ENCODE assay signal across 15 cellular contexts in genomic region chr9:89314955-89315354, GRCh38. TPM values are rescaled to one million over a fixed set of nuclear protein-coding genes. Genes with fewer than 3 reads are reported as not detected.
DNase-seq lines count a peak whose midpoint lies in the region; ATAC-seq and TF ChIP-seq lines count a peak whose summit lies in the region.
"Had no signal": no experiment of that assay in that cellular context is flagged by ENCODE, and none has a peak within 500 bp of the region (broad histone marks: within the 10 kb centered on the region; RNA-seq: fewer than 3 reads in every experiment).

No MANE protein-coding gene starts in this region.

- H3K27ac ChIP-seq in H9 (ENCODE audit: insufficient read length, low read depth, low read length) (no peak overlapping the region), gastrocnemius medialis (no peak overlapping the region), colonic mucosa (no peak overlapping the region)
- H3K27ac ChIP-seq: upper lobe of right lung had no signal

- in situ Hi-C loops in gastrocnemius medialis (cut with MboI; ENCODE audit: low sequenced_read_pairs in 4 of 4) = loop anchor here in 1 of 4 donors (25.0 kb wide), 1 partner anchor 797 kb away; no protein-coding TSS in a partner anchor

- peaks cover 42% of the 10 kb centered on the region; the same call in 1 of the 2 replicates for H3K79me2 ChIP-seq in H9 (ENCODE audit: insufficient read depth, low read length)

- CTCF ChIA-PET in WTC11 (lab: Charles Lee) = no interaction called here

- H3K9ac ChIP-seq in H9 (ENCODE audit: extremely low read depth, insufficient read length, low read length) (no peak overlapping the region), colonic mucosa (ENCODE audit: low read depth in 2 of 2, low read length in 2 of 2) (peak overlapping the region in 1 of 2 donors; percentile 46)

- H3K36me3 ChIP-seq in BE2C (peaks cover 50% of the 10 kb centered on the region), gastrocnemius medialis (no peaks in the 10 kb centered on the region), colonic mucosa (peaks cover 4% of the 10 kb centered on the region)

- peaks cover 4% of the 10 kb centered on the region for H3K23me2 ChIP-seq in H9 (ENCODE audit: insufficient read length, low read depth, low read length, poor library complexity, severe bottlenecking)

- no peaks in the 10 kb centered on the region; a peak in 1 of 5 replicates for H3K9me3 Mint-ChIP-seq in H9
- no peaks in the 10 kb centered on the region for H3K9me3 Mint-ChIP-seq in WTC11

- DNase-seq in BE2C (no peak), H9 (no peak), WTC11 (ENCODE audit: low spot score) (no peak), foreskin fibroblast (peak in 1 of 2 donors; percentile 5), gastrocnemius medialis (no peak), colonic mucosa (no peak), HPDE6-E6E7 (ENCODE audit: extremely low spot score) (no peak)
- DNase-seq: activated CD4-positive, alpha-beta T cell treated with anti-CD3 and anti-CD28 coated beads, Interleukin-2, amount 50 U/mL, for 1 hour; anterior cingulate cortex; DMS 273 treated with DMSO at 0.1 percent for 48 hours; NCI-H1436 treated with DMSO at 0.1 percent for 48 hours; RPMI8226; upper lobe of right lung had no signal

- no peaks in the 10 kb centered on the region for H3K4me1 ChIP-seq in BE2C
- H3K4me1 ChIP-seq in H9 (ENCODE audit: insufficient read depth, low read length) = no peaks in the 10 kb centered on the region
- peaks cover 22 to 27% of the 10 kb centered on the region in 2 donors for H3K4me1 ChIP-seq in gastrocnemius medialis
- peaks cover 5% of the 10 kb centered on the region for H3K4me1 ChIP-seq in colonic mucosa

- H4K20me1 ChIP-seq in H9 (ENCODE audit: control insufficient read depth, insufficient read depth, insufficient read length) = no peaks in the 10 kb centered on the region

- H2BK20ac ChIP-seq in H9 (ENCODE audit: low read depth, low read length, poor library complexity, severe bottlenecking) = no peak overlapping the region

- H2BK120ac ChIP-seq in H9 (ENCODE audit: low read depth, low read length, poor library complexity, severe bottlenecking) = no peak overlapping the region

- H2BK12ac ChIP-seq in H9 (ENCODE audit: insufficient read length, low read depth, low read length) = no peak overlapping the region

- H3K9me3 ChIP-seq in BE2C = no peaks in the 10 kb centered on the region
- H3K9me3 ChIP-seq in H9 (ENCODE audit: control insufficient read depth, low read depth, low read length) = no peaks in the 10 kb centered on the region
- H3K9me3 ChIP-seq in gastrocnemius medialis = no peaks in the 10 kb centered on the region
- no peaks in the 10 kb centered on the region for H3K9me3 ChIP-seq in colonic mucosa
- H3K9me3 ChIP-seq: upper lobe of right lung had no signal

- ATAC-seq in WTC11 = no peak
- ATAC-seq in gastrocnemius medialis = no peak
- no peak for ATAC-seq in GM21423 (IDR thresholded peaks at IDR 0.05; ENCODE audit: unreplicated experiment)
- ATAC-seq: left lobe of liver, upper lobe of right lung had no signal

- H3K4me1 Mint-ChIP-seq in H9 = peaks cover 41 to 46% of the 10 kb centered on the region in 2 experiments
- peaks cover 52% of the 10 kb centered on the region for H3K4me1 Mint-ChIP-seq in WTC11

- no peaks in the 10 kb centered on the region for H3K79me1 ChIP-seq in H9 (ENCODE audit: insufficient read depth, low read depth, low read length, poor library complexity, severe bottlenecking)

- no peak overlapping the region for H3K4ac ChIP-seq in H9 (ENCODE audit: low read depth, low read length)

- H3K36me3 Mint-ChIP-seq in H9 (ENCODE audit: insufficient read depth in 1 of 3, low read depth in 3 of 3) (peaks cover 35 to 59% (median 55%) of the 10 kb centered on the region in 3 experiments), WTC11 (peaks cover 64% of the 10 kb centered on the region)

- no peak overlapping the region for H3T11ph ChIP-seq in H9 (ENCODE audit: low read length)

- H4K5ac ChIP-seq in H9 (ENCODE audit: insufficient read length, low read depth, low read length) = no peak overlapping the region

- TF ChIP-seq POLR2A in gastrocnemius medialis (IDR thresholded peaks at IDR 0.05) = no peak

- intact Hi-C loops in gastrocnemius medialis (cut with DNase I; ENCODE audit: low total_unique reads) = loop anchor here (5.0 to 10.0 kb wide), 4 partner anchors 37 to 1880 kb away; no protein-coding TSS in a partner anchor
- intact Hi-C loops in colonic mucosa (cut with DNase I) = loop anchor here (10.0 kb wide), 1 partner anchor 1880 kb away; no protein-coding TSS in a partner anchor

- H4K91ac ChIP-seq in H9 (ENCODE audit: insufficient read length, low read depth, low read length) = no peak overlapping the region

- H2BK15ac ChIP-seq in H9 (ENCODE audit: low read depth, low read length) = no peak overlapping the region

- H2AK5ac ChIP-seq in H9 (ENCODE audit: insufficient read length, low read length) = no peak overlapping the region

- H3K4me3 Mint-ChIP-seq in H9 = peak overlapping the region; percentile 90 to 96; a peak in 4 of 5 replicates
- H3K4me3 Mint-ChIP-seq in WTC11 = peak overlapping the region; percentile 93

- WGBS in H9 (ENCODE audit: extremely low coverage, insufficient read length, low lambda C conversion rate) = no CpG with 5 or more reads among the region's 1 CpG

- peak overlapping the region in 1 of 3 experiments; percentile 93; a peak in 2 of 7 replicates for H3K27ac Mint-ChIP-seq in H9
- H3K27ac Mint-ChIP-seq in WTC11 = peak overlapping the region; percentile 90

- H4K8ac ChIP-seq in H9 (replicated peaks; ENCODE audit: insufficient read length, low read depth, low read length) = no peak overlapping the region

- H3K18ac ChIP-seq in H9 (ENCODE audit: insufficient read length, low read depth, low read length) = no peak overlapping the region

- peak overlapping the region; percentile 74 for H3K4me3 ChIP-seq in BE2C (ENCODE audit: low read depth, low read length)
- H3K4me3 ChIP-seq in foreskin fibroblast (ENCODE audit: low read depth in 1 of 2, low read length in 2 of 2) = peak overlapping the region; percentile 79 to 93
- H3K4me3 ChIP-seq in gastrocnemius medialis = no peak overlapping the region
- H3K4me3 ChIP-seq in colonic mucosa = no peak overlapping the region
- H3K4me3 ChIP-seq: upper lobe of right lung had no signal

- POLR2A ChIA-PET in WTC11 (lab: Charles Lee) = interaction anchor here (0.7 kb wide), 1 partner anchor 9 kb away, joined by 3 read pairs; no protein-coding TSS in a partner anchor

- no peak overlapping the region for H3K23ac ChIP-seq in H9 (ENCODE audit: insufficient read length, low read depth, low read length)

- H3K14ac ChIP-seq in H9 (ENCODE audit: insufficient read depth, low read length) = no peak overlapping the region

- no peak overlapping the region for H2BK5ac ChIP-seq in H9 (ENCODE audit: insufficient read length, low read length)

- TF ChIP-seq CTCF in BE2C (IDR thresholded peaks at IDR 0.05; ENCODE audit: low read depth, low read length) (no peak), H9 (conservative IDR thresholded peaks at IDR 0.05) (no peak), WTC11 (IDR thresholded peaks at IDR 0.05) (no peak), foreskin fibroblast (IDR thresholded peaks at IDR 0.05; ENCODE audit: low read depth, low read length) (no peak), gastrocnemius medialis (IDR thresholded peaks at IDR 0.05 in 4 of 5, conservative IDR thresholded peaks at IDR 0.05 in 1 of 5) (no peak), colonic mucosa (IDR thresholded peaks at IDR 0.05) (no peak)

- no peak overlapping the region for H3K4me2 ChIP-seq in H9 (ENCODE audit: insufficient read depth, insufficient read length, low read length)

- peaks cover 4% of the 10 kb centered on the region; the same call in 1 of the 2 replicates for H3K27me3 Mint-ChIP-seq in H9 (ENCODE audit: low read depth)
- H3K27me3 Mint-ChIP-seq in WTC11 (ENCODE audit: low read depth) = no peaks in the 10 kb centered on the region; the same call in 1 of the 2 replicates

- H3K27me3 ChIP-seq in BE2C (no peaks in the 10 kb centered on the region), H9 (ENCODE audit: insufficient read depth, low read length) (no peaks in the 10 kb centered on the region), gastrocnemius medialis (no peaks in the 10 kb centered on the region), colonic mucosa (no peaks in the 10 kb centered on the region)
- H3K27me3 ChIP-seq: upper lobe of right lung had no signal

- no peak overlapping the region for H2AFZ ChIP-seq in H9 (ENCODE audit: low read length)

- H3K56ac ChIP-seq in H9 (ENCODE audit: insufficient read length, low read depth, low read length) = no peak overlapping the region

TF ChIP-seq in WTC11, 78 proteins besides CTCF, POLR2A, EP300 and RAD21 (continues in another document):
- TF ChIP-seq ZNF138 (CRISPR knock-in tag; conservative IDR thresholded peaks at IDR 0.05) (no peak), USF2 (CRISPR knock-in tag; IDR thresholded peaks at IDR 0.05) (no peak), ZNF416 (CRISPR knock-in tag; IDR thresholded peaks at IDR 0.05) (no peak), TEAD4 (CRISPR knock-in tag; IDR thresholded peaks at IDR 0.05) (no peak)

RNA-seq across cellular contexts. Expression of gene SECISBP2, which starts 3.3 kb away (rescaled TPM):
- 45.0 TPM for polyA plus RNA-seq in BE2C (2012; ENCODE audit: insufficient read depth, insufficient read length, low read depth)
- total RNA-seq in H9 (2021) (58.2 and 62.7 TPM in 2 replicates), WTC11 (2021) (66.2 to 72.8 TPM (median 66.8 TPM) in 3 replicates), gastrocnemius medialis (10 to 100 TPM; 40.2 to 70.8 (median 54.9) TPM), colonic mucosa (10 to 100 TPM; 37.6 to 42.2 TPM)

RNA-seq across cellular contexts. Expression of gene CKS2, which starts 4.0 kb away (rescaled TPM):
- 83.5 TPM for polyA plus RNA-seq in BE2C (2012; ENCODE audit: insufficient read depth, insufficient read length, low read depth)
- total RNA-seq in H9 (2021) (210 and 211 TPM in 2 replicates), WTC11 (2021) (299 to 319 TPM (median 313 TPM) in 3 replicates), gastrocnemius medialis (10 to 100 TPM in 1 of 4 donors, 1 to 10 TPM in 3; 6.5 to 13.2 (median 6.9) TPM), colonic mucosa (100 to 1,000 TPM in 1 of 2 donors, 10 to 100 TPM in 1; 42.4 to 134 TPM)

Comparison
In these comparisons a context has a peak if more than half of its experiments do, and no peak if none do; other contexts are left out.
1. H3K4me3 ChIP-seq: peak in BE2C (single experiment) and foreskin fibroblast (2 of 2); none in gastrocnemius medialis (0 of 4) and colonic mucosa (single experiment).